ENCODE assay signal across 15 cellular contexts in the genomic region with DNA sequence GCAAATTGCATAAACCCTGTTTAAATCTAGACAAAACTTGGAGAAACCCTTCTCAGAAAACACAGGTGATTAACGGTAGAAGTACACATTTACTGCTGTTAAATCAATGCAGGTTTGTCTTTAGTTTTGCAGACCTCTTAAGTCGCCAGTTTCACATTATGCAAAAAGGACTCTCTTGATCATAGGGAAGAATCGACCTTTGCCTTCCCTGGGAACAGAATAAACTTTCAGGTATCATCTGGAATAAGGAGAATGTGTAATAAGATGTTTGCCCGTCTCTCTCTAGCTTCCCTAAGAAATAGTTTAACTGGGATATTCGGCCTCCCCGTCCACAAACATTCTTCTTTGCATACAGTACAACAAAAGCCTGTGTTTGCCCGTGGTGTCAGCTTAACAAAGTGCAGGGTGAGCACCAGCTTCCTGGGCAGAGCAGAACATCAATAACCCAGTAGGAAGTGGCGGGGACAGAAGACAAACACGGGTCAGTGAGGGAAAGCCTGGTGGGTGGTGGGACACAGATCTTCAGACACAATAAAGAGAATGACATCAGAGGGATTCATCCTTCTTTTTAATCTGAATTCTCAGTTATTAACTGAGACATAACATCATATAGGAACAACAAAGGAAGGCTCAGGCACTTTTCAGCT.
DNase-seq lines count a peak whose midpoint lies in the region; ATAC-seq, FAIRE-seq and TF ChIP-seq lines count a peak whose summit lies in the region.
"Had no signal": no experiment of that assay in that cellular context is flagged by ENCODE, and none has a peak within 500 bp of the region (broad histone marks: within the 10 kb centered on the region; RNA-seq: fewer than 3 reads in every experiment).

No MANE protein-coding gene starts in this region.

- H3K27ac ChIP-seq in mesodermal cell (ENCODE audit: low read depth, low read length, severe bottlenecking) (peak overlapping the region; percentile 50), mammary epithelial cell (ENCODE audit: insufficient read depth, low read depth, low read length) (no peak overlapping the region), gastrocnemius medialis (no peak overlapping the region)
- H3K27ac ChIP-seq: uterus had no signal

- dilution Hi-C loops in mammary epithelial cell (cut with HindIII; ENCODE audit: low sequenced_read_pairs) = no loop called here

- 36 to 40% methylated on average over 3 to 6 of the region's 9 CpGs for WGBS in mesodermal cell (ENCODE audit: insufficient coverage in 2 of 2), 2 experiments
- 69% methylated on average over 9 of the region's 9 CpGs for WGBS in mammary epithelial cell (ENCODE audit: low coverage, missing lambda C conversion rate)

- H3K4me3 ChIP-seq in mesodermal cell (ENCODE audit: extremely low read depth, insufficient read depth, low read length, poor library complexity, severe bottlenecking) = no peak overlapping the region
- H3K4me3 ChIP-seq in mammary epithelial cell (replicated peaks in 1 of 3; ENCODE audit: insufficient read depth in 1 of 3, low read depth in 2 of 3, low read length in 3 of 3) = no peak overlapping the region
- no peak overlapping the region for H3K4me3 ChIP-seq in gastrocnemius medialis
- H3K4me3 ChIP-seq: uterus had no signal

- TF ChIP-seq CTCF in mammary epithelial cell (conservative IDR thresholded peaks at IDR 0.05 in 1 of 2, IDR thresholded peaks at IDR 0.05 in 1 of 2; ENCODE audit: extremely low read depth in 1 of 2, insufficient read depth in 1 of 2, low read depth in 1 of 2, low read length in 2 of 2) (no peak), gastrocnemius medialis (IDR thresholded peaks at IDR 0.05 in 4 of 5, conservative IDR thresholded peaks at IDR 0.05 in 1 of 5) (no peak)

- TF ChIP-seq POLR2A in gastrocnemius medialis (IDR thresholded peaks at IDR 0.05) = no peak

- no peak for ATAC-seq in gastrocnemius medialis
- ATAC-seq: right cardiac atrium had no signal

- CTCF ChIA-PET in mammary epithelial cell (lab: Charles Lee; ENCODE audit: low non-redundant PET) = no interaction called here

- H2AFZ ChIP-seq in mammary epithelial cell (ENCODE audit: low read depth, low read length) = no peak overlapping the region

- BruUV-seq in mammary epithelial cell (replicated peaks; lab: Mats Ljungman, UMichigan) = no TSS peak

- no peak overlapping the region for H3K4me2 ChIP-seq in mammary epithelial cell (ENCODE audit: insufficient read depth, low read depth, low read length)

- no peaks in the 10 kb centered on the region for H3K79me2 ChIP-seq in mammary epithelial cell (ENCODE audit: insufficient read depth, low read length)

- no peak for FAIRE-seq in GM19239 (lab: Jason Lieb, UNC)

- H3K27me3 ChIP-seq in mammary epithelial cell (ENCODE audit: insufficient read depth, low read length) (no peaks in the 10 kb centered on the region), gastrocnemius medialis (no peaks in the 10 kb centered on the region)
- H3K27me3 ChIP-seq: uterus had no signal

- in situ Hi-C loops in mammary epithelial cell (cut with MboI; ENCODE audit: low sequenced_read_pairs in 2 of 2) (no loop called here), gastrocnemius medialis (cut with MboI; ENCODE audit: low sequenced_read_pairs in 4 of 4) (no loop called here)

- intact Hi-C loops in mammary epithelial cell (cut with micrococcal nuclease) (no loop called here), gastrocnemius medialis (cut with DNase I; ENCODE audit: low total_unique reads) (no loop called here)

- H4K20me1 ChIP-seq in mammary epithelial cell (ENCODE audit: insufficient read depth, low read length) = no peaks in the 10 kb centered on the region

- H3K4me1 ChIP-seq in mesodermal cell (ENCODE audit: control insufficient read depth, insufficient read depth, low read length, poor library complexity, severe bottlenecking) (peaks cover 3% of the 10 kb centered on the region), mammary epithelial cell (ENCODE audit: insufficient read depth, low read length) (no peaks in the 10 kb centered on the region), gastrocnemius medialis (no peaks in the 10 kb centered on the region)
- H3K4me1 ChIP-seq: uterus had no signal

- H3K36me3 ChIP-seq in mesodermal cell (ENCODE audit: control insufficient read depth, insufficient read depth, low read length) (no peaks in the 10 kb centered on the region), mammary epithelial cell (ENCODE audit: insufficient read depth, low read length) (no peaks in the 10 kb centered on the region), gastrocnemius medialis (no peaks in the 10 kb centered on the region)
- H3K36me3 ChIP-seq: uterus had no signal

- peak; percentile 30 for DNase-seq in DMS53 treated with DMSO at 0.1 percent for 48 hours (lab: John Stamatoyannopoulos, UW; ENCODE audit: unreplicated experiment)
- DNase-seq in NCI-H2081 treated with DMSO at 0.1 percent for 48 hours (lab: John Stamatoyannopoulos, UW) = peak; percentile 67
- DNase-seq in SW480 (ENCODE audit: low spot score) = peak; percentile 6
- DNase-seq in SIG-M5 treated with dmso at 0.1 percent for 504 hours (lab: John Stamatoyannopoulos, UW; ENCODE audit: unreplicated experiment) = no peak
- no peak for DNase-seq in GM19239 (ENCODE audit: insufficient read length, low spot score)
- DNase-seq in mammary epithelial cell = no peak
- DNase-seq in gastrocnemius medialis = no peak
- DNase-seq: activated B cell treated with CpG ODN at 0.5 μM for 24 hours; immature natural killer cell; Karpas-422; NCI-H524 treated with DMSO at 0.1 percent for 48 hours; right cardiac atrium; stimulated activated naive CD4-positive, alpha-beta T cell; uterus had no signal

- no peak overlapping the region for H3K9ac ChIP-seq in mammary epithelial cell (ENCODE audit: insufficient read depth, low read length)

- H3K9me3 ChIP-seq in mesodermal cell (ENCODE audit: control insufficient read depth, low read length) = no peaks in the 10 kb centered on the region
- H3K9me3 ChIP-seq in mammary epithelial cell (replicated peaks; ENCODE audit: insufficient read depth, low read length) = no peaks in the 10 kb centered on the region
- no peaks in the 10 kb centered on the region for H3K9me3 ChIP-seq in gastrocnemius medialis
- H3K9me3 ChIP-seq: uterus had no signal

Comparison
In these comparisons a context has a peak if more than half of its experiments do, and no peak if none do; other contexts are left out.
1. DNase-seq: peak in DMS53 treated with DMSO at 0.1 percent for 48 hours (single experiment), NCI-H2081 treated with DMSO at 0.1 percent for 48 hours (single experiment) and SW480 (single experiment); none in SIG-M5 treated with dmso at 0.1 percent for 504 hours (single experiment), GM19239 (single experiment), mammary epithelial cell (single experiment) and gastrocnemius medialis (0 of 2).